18 cellular contexts compared by ENCODE assay signal in the genomic region with DNA sequence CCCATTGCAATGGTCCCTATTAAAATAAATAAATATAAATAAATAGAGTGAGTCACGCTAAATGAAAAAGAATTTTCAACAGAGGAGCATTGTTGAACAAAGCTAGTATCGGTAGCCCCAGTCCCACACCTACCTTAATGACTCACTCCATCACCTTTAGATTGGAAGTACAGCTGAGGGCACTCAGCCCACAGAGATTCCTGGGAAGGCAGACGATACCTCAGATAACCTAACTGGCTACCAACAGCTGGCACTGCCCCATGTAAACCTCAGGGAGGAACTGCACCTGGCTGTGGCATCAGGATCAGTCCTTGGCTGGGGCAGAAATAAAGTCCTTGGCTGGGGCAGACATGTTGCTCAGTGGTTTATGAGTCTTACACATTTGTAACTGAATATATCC. TPM values are rescaled to one million over a fixed set of nuclear protein-coding genes. Genes with fewer than 3 reads are reported as not detected.
A peak's percentile ranks its signal among the peaks of the same experiment; 100 is the strongest.
DNase-seq lines count a peak whose midpoint lies in the region; ATAC-seq and TF ChIP-seq lines count a peak whose summit lies in the region.
"Had no signal": no experiment of that assay in that cellular context is flagged by ENCODE, and none has a peak within 500 bp of the region (broad histone marks: within the 10 kb centered on the region; RNA-seq: fewer than 3 reads in every experiment).

No MANE protein-coding gene starts in this region.

- H2AFZ ChIP-seq in PC-9, result no peak overlapping the region

- H3K36me3 ChIP-seq in PC-9 (ENCODE audit: low read depth), result no peaks in the 10 kb centered on the region
- no peaks in the 10 kb centered on the region for H3K36me3 ChIP-seq in SJCRH30
- H3K36me3 ChIP-seq: Peyer's patch had no signal

- CTCF ChIA-PET in PC-9 (lab: Charles Lee), result no interaction called here

- no peaks in the 10 kb centered on the region for H3K79me2 ChIP-seq in PC-9 (ENCODE audit: low read depth)

- H3K9me3 ChIP-seq in PC-9 (ENCODE audit: insufficient read depth, low read depth) (no peaks in the 10 kb centered on the region), SJCRH30 (replicated peaks) (no peaks in the 10 kb centered on the region)
- H3K9me3 ChIP-seq: Peyer's patch had no signal

- no peaks in the 10 kb centered on the region for H3K9me2 ChIP-seq in PC-9 (ENCODE audit: insufficient read depth)

- no TSS peak for BruUV-seq in PC-9 (replicated peaks; lab: Mats Ljungman, UMichigan)

- no peak for TF ChIP-seq CTCF in PC-9 (conservative IDR thresholded peaks at IDR 0.05)

- no peak for ATAC-seq in GM19351 (IDR thresholded peaks at IDR 0.05; ENCODE audit: unreplicated experiment)
- no peak for ATAC-seq in GM18870 (IDR thresholded peaks at IDR 0.05; ENCODE audit: unreplicated experiment)

- DNase-seq in HPDE6-E6E7 (ENCODE audit: extremely low spot score), result peak; percentile 79
- DNase-seq in PC-9, result peak; percentile 69 to 85
- peak; percentile 44 for DNase-seq in glomerular visceral epithelial cell (ENCODE audit: extremely low spot score)
- DNase-seq in renal cortical epithelial cell (ENCODE audit: low read depth), result peak; percentile 54
- DNase-seq in T-helper 1 cell, result no peak
- no peak for DNase-seq in SJCRH30
- DNase-seq: ACHN, AML-193, DMS153, H9, IMR-90, NCI-H1417 treated with DMSO at 0.1 percent for 48 hours, NCI-H2081, NCI-H510A, Peyer's patch, SHP77 treated with DMSO at 0.1 percent for 48 hours had no signal

- H3K4me2 ChIP-seq in PC-9, result no peak overlapping the region

- H3K4me1 ChIP-seq in PC-9 (replicated peaks; ENCODE audit: insufficient read depth) (peaks cover 39% of the 10 kb centered on the region), SJCRH30 (peaks cover 3% of the 10 kb centered on the region; the same call in 1 of the 2 replicates)
- H3K4me1 ChIP-seq: Peyer's patch had no signal

- H3K27me3 ChIP-seq in PC-9 (ENCODE audit: insufficient read depth, low read depth), result no peaks in the 10 kb centered on the region
- H3K27me3 ChIP-seq in SJCRH30, result no peaks in the 10 kb centered on the region
- H3K27me3 ChIP-seq: Peyer's patch had no signal

- H3K4me3 ChIP-seq in PC-9, result no peak overlapping the region
- H3K4me3 ChIP-seq in SJCRH30, result no peak overlapping the region
- H3K4me3 ChIP-seq: Peyer's patch had no signal

- H3F3A ChIP-seq in PC-9 (ENCODE audit: insufficient read depth, low read depth), result peaks cover 5% of the 10 kb centered on the region; the same call in 1 of the 2 replicates

- intact Hi-C loops in PC-9 (cut with micrococcal nuclease; ENCODE audit: unreplicated experiment), result loop anchor here (2.0 to 5.0 kb wide), 2 partner anchors 49 to 58 kb away; a partner anchor contains a TSS

- no peaks in the 10 kb centered on the region for H4K20me1 ChIP-seq in PC-9 (ENCODE audit: insufficient read depth)

- H3K27ac ChIP-seq in PC-9 (no peak overlapping the region; the same call in 1 of the 2 replicates), SJCRH30 (no peak overlapping the region)
- H3K27ac ChIP-seq: Peyer's patch had no signal

- POLR2A ChIA-PET in PC-9 (lab: Charles Lee; ENCODE audit: unreplicated experiment), result interaction anchor here (0.5 to 0.9 kb wide), 3 partner anchors 48 to 126 kb away, joined by 3 to 5 read pairs (median 5); a partner anchor contains a TSS

RNA-seq across cellular contexts. Expression of a gene that starts 49.3 kb away (rescaled TPM):
- 6.9 and 11.0 TPM in 2 replicates for total RNA-seq in PC-9 (2021)
- total RNA-seq in renal cortical epithelial cell, result 1.2 and 3.4 TPM in 2 replicates
- total RNA-seq in SJCRH30 (2014; rRNA removed; shearing (Covaris generic)), result 41.6 and 41.7 TPM in 2 replicates

Comparison
In these comparisons a context has a peak if more than half of its experiments do, and no peak if none do; other contexts are left out.
1. DNase-seq: peak in HPDE6-E6E7 (single experiment), PC-9 (2 of 2), glomerular visceral epithelial cell (single experiment) and renal cortical epithelial cell (single experiment); none in T-helper 1 cell (0 of 5) and SJCRH30 (0 of 2).